8 cellular contexts compared by ENCODE assay signal in the genomic region with DNA sequence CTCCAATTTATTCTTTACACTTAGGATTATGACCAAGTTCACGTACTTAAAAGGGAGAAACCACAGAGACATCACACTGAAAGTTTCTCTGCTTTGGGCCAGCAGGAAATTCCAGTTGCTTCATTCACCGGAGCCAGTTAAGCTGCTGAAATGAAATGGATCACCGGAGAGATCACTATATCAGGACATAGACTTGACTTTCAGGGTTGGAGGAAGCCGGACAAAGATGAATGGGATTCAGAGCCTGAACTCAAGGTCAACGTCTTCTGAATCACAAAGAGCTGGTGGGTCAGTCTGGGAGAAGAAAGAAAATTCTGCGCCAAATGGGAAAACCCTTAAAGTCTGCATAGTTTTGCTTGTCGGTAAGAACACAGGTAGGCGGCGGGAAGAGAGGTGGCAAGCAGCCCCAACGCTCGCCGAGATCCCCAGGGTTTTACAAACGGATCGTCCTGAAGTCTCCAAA.
A peak's percentile ranks its signal among the peaks of the same experiment; 100 is the strongest.
DNase-seq lines count a peak whose midpoint lies in the region; ATAC-seq and TF ChIP-seq lines count a peak whose summit lies in the region.

No MANE protein-coding gene starts in this region.

- H3K4me1 Mint-ChIP-seq in GM23338 (peaks cover 21% of the 10 kb centered on the region; the same call in 2 of the 3 replicates), T-cell (peaks cover 7 to 10% (median 10%) of the 10 kb centered on the region in 3 donors), osteocyte (ENCODE audit: unreplicated experiment) (peaks cover 13% of the 10 kb centered on the region)

- no peak overlapping the region for H3K27ac ChIP-seq in GM23338 (ENCODE audit: low read depth)

- no peaks in the 10 kb centered on the region for H3K9me2 ChIP-seq in GM23338 (ENCODE audit: insufficient read depth)

- no peaks in the 10 kb centered on the region for H3K36me3 ChIP-seq in GM23338 (ENCODE audit: insufficient read depth)

- POLR2A ChIA-PET in T-cell (lab: Charles Lee), result no interaction called here

- no peaks in the 10 kb centered on the region for H3F3A ChIP-seq in GM23338 (replicated peaks; ENCODE audit: low read depth)

- H3K4me2 ChIP-seq in GM23338, result peak overlapping the region; percentile 74

- peaks cover 6% of the 10 kb centered on the region for H3K4me1 ChIP-seq in GM23338 (ENCODE audit: insufficient read depth)

- peaks cover 9% of the 10 kb centered on the region; the same call in 1 of the 2 replicates for H3K27me3 ChIP-seq in GM23338 (ENCODE audit: insufficient read depth)

- no peaks in the 10 kb centered on the region for H4K20me1 ChIP-seq in GM23338 (replicated peaks; ENCODE audit: insufficient read depth)

- H3K9me3 Mint-ChIP-seq in GM23338 (no peaks in the 10 kb centered on the region), T-cell (no peaks in the 10 kb centered on the region), osteocyte (ENCODE audit: unreplicated experiment) (no peaks in the 10 kb centered on the region)

- H3K27me3 Mint-ChIP-seq in GM23338 (ENCODE audit: insufficient read depth, low read depth, poor library complexity) (peaks cover 10% of the 10 kb centered on the region), T-cell (peaks cover 20 to 32% of the 10 kb centered on the region in 2 donors), osteocyte (ENCODE audit: unreplicated experiment) (no peaks in the 10 kb centered on the region)

- TF ChIP-seq CTCF in GM23338 (conservative IDR thresholded peaks at IDR 0.05; ENCODE audit: low read depth in 2 of 2) (no peak), fibroblast of pulmonary artery (IDR thresholded peaks at IDR 0.05; ENCODE audit: low read length, missing control alignments) (no peak), osteocyte (IDR thresholded peaks at IDR 0.05) (no peak)

- H3K4me3 Mint-ChIP-seq in GM23338 (peak overlapping the region; percentile 84), T-cell (peak overlapping the region; percentile 75 to 84 (median 82)), osteocyte (ENCODE audit: unreplicated experiment) (peak overlapping the region; percentile 87)

- H3K4me3 ChIP-seq in GM23338 (peak overlapping the region; percentile 96), fibroblast of pulmonary artery (replicated peaks; ENCODE audit: low read depth, low read length) (peak overlapping the region; percentile 74)

- DNase-seq in AG08395 (ENCODE audit: low spot score) (peak; percentile 57), GM23338 (ENCODE audit: low spot score) (peak; percentile 72), T-cell (peak in 1 of 34 experiments; percentile 2), fibroblast of pulmonary artery (ENCODE audit: low read depth) (peak; percentile 82), osteocyte (ENCODE audit: extremely low spot score, unreplicated experiment) (no peak)

- peaks cover 52% of the 10 kb centered on the region for H3K79me2 ChIP-seq in GM23338 (replicated peaks; ENCODE audit: insufficient read depth)

- peaks cover 5% of the 10 kb centered on the region; the same call in 1 of the 3 replicates for H3K36me3 Mint-ChIP-seq in GM23338 (ENCODE audit: low read depth)
- no peaks in the 10 kb centered on the region for H3K36me3 Mint-ChIP-seq in T-cell
- H3K36me3 Mint-ChIP-seq in osteocyte (ENCODE audit: unreplicated experiment), result no peaks in the 10 kb centered on the region

- H3K27ac Mint-ChIP-seq in GM23338, result peak overlapping the region; percentile 47; the same call in 1 of the 2 replicates
- no peak overlapping the region for H3K27ac Mint-ChIP-seq in T-cell
- H3K27ac Mint-ChIP-seq in osteocyte (ENCODE audit: unreplicated experiment), result peak overlapping the region; percentile 73

- peak; percentile 16 for ATAC-seq in GM23338
- ATAC-seq in T-cell (replicated peaks in 1 of 4), result peak in 1 of 4 experiments; percentile 13
- no peak for ATAC-seq in HG03139 (IDR thresholded peaks at IDR 0.05; ENCODE audit: unreplicated experiment)
- no peak for ATAC-seq in activated CD4-positive, CD25-positive, alpha-beta regulatory T cell treated with anti-CD3 and anti-CD28 coated beads, Interleukin-2, amount 50 U/mL, for 24 hours
- ATAC-seq in GM21786 (IDR thresholded peaks at IDR 0.05; ENCODE audit: unreplicated experiment), result no peak

- H2AFZ ChIP-seq in GM23338, result peak overlapping the region; percentile 77; the same call in 1 of the 2 replicates

- CTCF ChIA-PET in T-cell (lab: Charles Lee), result interaction anchor here (0.5 to 1.4 kb wide), 7 partner anchors 34 to 1798 kb away, joined by 3 to 5 read pairs (median 3); no protein-coding TSS in a partner anchor

TF ChIP-seq in GM23338, 12 proteins besides CTCF, POLR2A, EP300 and RAD21 (continues in another document):
- TF ChIP-seq NANOG (IDR thresholded peaks at IDR 0.05; ENCODE audit: borderline replicate concordance) (no peak), POLR2AphosphoS5 (IDR thresholded peaks at IDR 0.05; ENCODE audit: low read depth) (no peak), EZH2 (IDR thresholded peaks at IDR 0.05; ENCODE audit: low read depth, unreplicated experiment) (no peak), EZH2phosphoT487 (IDR thresholded peaks at IDR 0.05; ENCODE audit: unreplicated experiment) (no peak), JUNB (IDR thresholded peaks at IDR 0.05; ENCODE audit: unreplicated experiment) (no peak), ZNF331 (CRISPR knock-in tag; IDR thresholded peaks at IDR 0.05; ENCODE audit: low read depth) (no peak), STAT1 (IDR thresholded peaks at IDR 0.05; ENCODE audit: unreplicated experiment) (no peak), ZNF114 (CRISPR knock-in tag; IDR thresholded peaks at IDR 0.05) (no peak), CREB1 (CRISPR knock-in tag; IDR thresholded peaks at IDR 0.05; ENCODE audit: low read depth) (no peak)
- TF ChIP-seq, protein P1, sequence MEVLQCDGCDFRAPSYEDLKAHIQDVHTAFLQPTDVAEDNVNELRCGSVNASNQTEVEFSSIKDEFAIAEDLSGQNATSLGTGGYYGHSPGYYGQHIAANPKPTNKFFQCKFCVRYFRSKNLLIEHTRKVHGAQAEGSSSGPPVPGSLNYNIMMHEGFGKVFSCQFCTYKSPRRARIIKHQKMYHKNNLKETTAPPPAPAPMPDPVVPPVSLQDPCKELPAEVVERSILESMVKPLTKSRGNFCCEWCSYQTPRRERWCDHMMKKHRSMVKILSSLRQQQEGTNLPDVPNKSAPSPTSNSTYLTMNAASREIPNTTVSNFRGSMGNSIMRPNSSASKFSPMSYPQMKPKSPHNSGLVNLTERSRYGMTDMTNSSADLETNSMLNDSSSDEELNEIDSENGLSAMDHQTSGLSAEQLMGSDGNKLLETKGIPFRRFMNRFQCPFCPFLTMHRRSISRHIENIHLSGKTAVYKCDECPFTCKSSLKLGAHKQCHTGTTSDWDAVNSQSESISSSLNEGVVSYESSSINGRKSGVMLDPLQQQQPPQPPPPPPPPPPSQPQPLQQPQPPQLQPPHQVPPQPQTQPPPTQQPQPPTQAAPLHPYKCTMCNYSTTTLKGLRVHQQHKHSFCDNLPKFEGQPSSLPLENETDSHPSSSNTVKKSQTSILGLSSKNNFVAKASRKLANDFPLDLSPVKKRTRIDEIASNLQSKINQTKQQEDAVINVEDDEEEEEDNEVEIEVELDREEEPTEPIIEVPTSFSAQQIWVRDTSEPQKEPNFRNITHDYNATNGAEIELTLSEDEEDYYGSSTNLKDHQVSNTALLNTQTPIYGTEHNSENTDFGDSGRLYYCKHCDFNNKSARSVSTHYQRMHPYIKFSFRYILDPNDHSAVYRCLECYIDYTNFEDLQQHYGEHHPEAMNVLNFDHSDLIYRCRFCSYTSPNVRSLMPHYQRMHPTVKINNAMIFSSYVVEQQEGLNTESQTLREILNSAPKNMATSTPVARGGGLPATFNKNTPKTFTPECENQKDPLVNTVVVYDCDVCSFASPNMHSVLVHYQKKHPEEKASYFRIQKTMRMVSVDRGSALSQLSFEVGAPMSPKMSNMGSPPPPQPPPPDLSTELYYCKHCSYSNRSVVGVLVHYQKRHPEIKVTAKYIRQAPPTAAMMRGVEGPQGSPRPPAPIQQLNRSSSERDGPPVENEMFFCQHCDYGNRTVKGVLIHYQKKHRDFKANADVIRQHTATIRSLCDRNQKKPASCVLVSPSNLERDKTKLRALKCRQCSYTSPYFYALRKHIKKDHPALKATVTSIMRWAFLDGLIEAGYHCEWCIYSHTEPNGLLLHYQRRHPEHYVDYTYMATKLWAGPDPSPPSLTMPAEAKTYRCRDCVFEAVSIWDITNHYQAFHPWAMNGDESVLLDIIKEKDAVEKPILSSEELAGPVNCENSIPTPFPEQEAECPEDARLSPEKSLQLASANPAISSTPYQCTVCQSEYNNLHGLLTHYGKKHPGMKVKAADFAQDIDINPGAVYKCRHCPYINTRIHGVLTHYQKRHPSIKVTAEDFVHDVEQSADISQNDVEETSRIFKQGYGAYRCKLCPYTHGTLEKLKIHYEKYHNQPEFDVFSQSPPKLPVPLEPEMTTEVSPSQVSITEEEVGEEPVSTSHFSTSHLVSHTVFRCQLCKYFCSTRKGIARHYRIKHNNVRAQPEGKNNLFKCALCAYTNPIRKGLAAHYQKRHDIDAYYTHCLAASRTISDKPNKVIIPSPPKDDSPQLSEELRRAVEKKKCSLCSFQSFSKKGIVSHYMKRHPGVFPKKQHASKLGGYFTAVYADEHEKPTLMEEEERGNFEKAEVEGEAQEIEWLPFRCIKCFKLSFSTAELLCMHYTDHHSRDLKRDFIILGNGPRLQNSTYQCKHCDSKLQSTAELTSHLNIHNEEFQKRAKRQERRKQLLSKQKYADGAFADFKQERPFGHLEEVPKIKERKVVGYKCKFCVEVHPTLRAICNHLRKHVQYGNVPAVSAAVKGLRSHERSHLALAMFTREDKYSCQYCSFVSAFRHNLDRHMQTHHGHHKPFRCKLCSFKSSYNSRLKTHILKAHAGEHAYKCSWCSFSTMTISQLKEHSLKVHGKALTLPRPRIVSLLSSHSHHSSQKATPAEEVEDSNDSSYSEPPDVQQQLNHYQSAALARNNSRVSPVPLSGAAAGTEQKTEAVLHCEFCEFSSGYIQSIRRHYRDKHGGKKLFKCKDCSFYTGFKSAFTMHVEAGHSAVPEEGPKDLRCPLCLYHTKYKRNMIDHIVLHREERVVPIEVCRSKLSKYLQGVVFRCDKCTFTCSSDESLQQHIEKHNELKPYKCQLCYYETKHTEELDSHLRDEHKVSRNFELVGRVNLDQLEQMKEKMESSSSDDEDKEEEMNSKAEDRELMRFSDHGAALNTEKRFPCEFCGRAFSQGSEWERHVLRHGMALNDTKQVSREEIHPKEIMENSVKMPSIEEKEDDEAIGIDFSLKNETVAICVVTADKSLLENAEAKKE (CRISPR knock-in tag; IDR thresholded peaks at IDR 0.05), result no peak
- TF ChIP-seq, protein P2, sequence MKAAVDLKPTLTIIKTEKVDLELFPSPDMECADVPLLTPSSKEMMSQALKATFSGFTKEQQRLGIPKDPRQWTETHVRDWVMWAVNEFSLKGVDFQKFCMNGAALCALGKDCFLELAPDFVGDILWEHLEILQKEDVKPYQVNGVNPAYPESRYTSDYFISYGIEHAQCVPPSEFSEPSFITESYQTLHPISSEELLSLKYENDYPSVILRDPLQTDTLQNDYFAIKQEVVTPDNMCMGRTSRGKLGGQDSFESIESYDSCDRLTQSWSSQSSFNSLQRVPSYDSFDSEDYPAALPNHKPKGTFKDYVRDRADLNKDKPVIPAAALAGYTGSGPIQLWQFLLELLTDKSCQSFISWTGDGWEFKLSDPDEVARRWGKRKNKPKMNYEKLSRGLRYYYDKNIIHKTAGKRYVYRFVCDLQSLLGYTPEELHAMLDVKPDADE (IDR thresholded peaks at IDR 0.05), result no peak

Comparison
In these comparisons a context has a peak if more than half of its experiments do, and no peak if none do; other contexts are left out.
1. H3K27ac Mint-ChIP-seq: peak in GM23338 (single experiment) and osteocyte (single experiment); none in T-cell (0 of 2).
2. Peak in every context shown above with its lines, with median percentiles within 50 percentile points of each other: H3K4me3 Mint-ChIP-seq.